Comparison of ENCODE assay signal across 11 cellular contexts in the genomic region with DNA sequence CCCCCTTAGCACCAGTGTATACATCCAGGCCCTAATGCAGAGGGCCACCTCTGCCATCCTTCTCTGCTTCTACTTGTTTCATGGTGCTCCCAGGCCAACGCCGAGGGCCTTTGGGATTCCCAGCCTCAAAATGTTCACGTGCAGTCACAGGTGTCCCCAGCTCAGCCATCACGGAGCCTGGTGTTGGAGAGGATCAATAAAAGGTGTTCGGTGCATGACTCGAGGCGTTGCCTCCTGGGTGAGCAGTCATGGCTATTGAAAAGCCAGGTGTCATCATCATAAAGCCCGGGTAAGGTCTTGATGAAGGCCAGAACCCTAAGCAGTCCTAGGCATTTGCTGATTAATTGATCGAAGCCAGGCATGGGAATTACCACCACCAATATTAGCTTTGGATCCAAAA.
A peak's percentile ranks its signal among the peaks of the same experiment; 100 is the strongest.
DNase-seq lines count a peak whose midpoint lies in the region; ATAC-seq and TF ChIP-seq lines count a peak whose summit lies in the region.
"Had no signal": no experiment of that assay in that cellular context is flagged by ENCODE, and none has a peak within 500 bp of the region (broad histone marks: within the 10 kb centered on the region; RNA-seq: fewer than 3 reads in every experiment).

No MANE protein-coding gene starts in this region.

- H3K9me2 ChIP-seq in Karpas-422 (replicated peaks; ENCODE audit: insufficient read depth, low read length) = no peaks in the 10 kb centered on the region

- H3K27ac ChIP-seq in BLaER1 treated with 17β-estradiol and CSF1 and Interleukin-3, amounts not matched to agents 10 nM and 100 nM = peak overlapping the region in 2 of 11 experiments; percentile 21 to 23; a peak in 2 of 22 replicates
- H3K27ac ChIP-seq in angular gyrus (ENCODE audit: low read depth, low read length) = peak overlapping the region; percentile 51
- peak overlapping the region; percentile 78 to 79 for H3K27ac ChIP-seq in left lung
- peak overlapping the region; percentile 81 to 85 (median 82) for H3K27ac ChIP-seq in gastrocnemius medialis
- H3K27ac ChIP-seq in Karpas-422 (ENCODE audit: low read length) = no peak overlapping the region
- no peak overlapping the region for H3K27ac ChIP-seq in SJCRH30

- H4K20me1 ChIP-seq in BLaER1 treated with 17β-estradiol and CSF1 and Interleukin-3, amounts not matched to agents 10 nM and 100 nM = no peaks in the 10 kb centered on the region
- no peaks in the 10 kb centered on the region for H4K20me1 ChIP-seq in Karpas-422 (ENCODE audit: insufficient read depth, low read depth, low read length)

- H3K4me3 ChIP-seq in BLaER1 treated with 17β-estradiol and CSF1 and Interleukin-3, amounts not matched to agents 10 nM and 100 nM = no peak overlapping the region
- no peak overlapping the region for H3K4me3 ChIP-seq in left lung
- no peak overlapping the region for H3K4me3 ChIP-seq in gastrocnemius medialis
- H3K4me3 ChIP-seq in Karpas-422 (ENCODE audit: low read length) = no peak overlapping the region
- no peak overlapping the region for H3K4me3 ChIP-seq in SJCRH30

- in situ Hi-C loops in gastrocnemius medialis (cut with MboI; ENCODE audit: low sequenced_read_pairs in 4 of 4) = no loop called here

- TF ChIP-seq CTCF in left lung (IDR thresholded peaks at IDR 0.05) (no peak), gastrocnemius medialis (IDR thresholded peaks at IDR 0.05 in 4 of 5, conservative IDR thresholded peaks at IDR 0.05 in 1 of 5) (no peak)

- ATAC-seq in left lung (no peak), gastrocnemius medialis (no peak), HG02973 (IDR thresholded peaks at IDR 0.05; ENCODE audit: unreplicated experiment) (no peak)

- no peaks in the 10 kb centered on the region for H3K9me3 ChIP-seq in BLaER1 treated with 17β-estradiol and CSF1 and Interleukin-3, amounts not matched to agents 10 nM and 100 nM (replicated peaks in 1 of 11)
- H3K9me3 ChIP-seq in left lung (no peaks in the 10 kb centered on the region), gastrocnemius medialis (no peaks in the 10 kb centered on the region), Karpas-422 (ENCODE audit: low read length) (no peaks in the 10 kb centered on the region), SJCRH30 (replicated peaks) (no peaks in the 10 kb centered on the region)

- H2AFZ ChIP-seq in Karpas-422 (ENCODE audit: low read length) = no peak overlapping the region

- H3K27me3 ChIP-seq in BLaER1 treated with 17β-estradiol and CSF1 and Interleukin-3, amounts not matched to agents 10 nM and 100 nM = peaks cover 0 to 7% (median 0%) of the 10 kb centered on the region in 11 experiments; a peak in 1 of 22 replicates
- H3K27me3 ChIP-seq in left lung = no peaks in the 10 kb centered on the region
- no peaks in the 10 kb centered on the region for H3K27me3 ChIP-seq in gastrocnemius medialis
- no peaks in the 10 kb centered on the region for H3K27me3 ChIP-seq in Karpas-422 (ENCODE audit: low read length)
- H3K27me3 ChIP-seq in SJCRH30 = no peaks in the 10 kb centered on the region

- peak overlapping the region; percentile 52 to 86 (median 68); a peak in 21 of 22 replicates for H3K4me2 ChIP-seq in BLaER1 treated with 17β-estradiol and CSF1 and Interleukin-3, amounts not matched to agents 10 nM and 100 nM
- no peak overlapping the region for H3K4me2 ChIP-seq in Karpas-422 (ENCODE audit: low read depth, low read length, poor library complexity, severe bottlenecking)

- H3K36me3 ChIP-seq in BLaER1 treated with 17β-estradiol and CSF1 and Interleukin-3, amounts not matched to agents 10 nM and 100 nM = no peaks in the 10 kb centered on the region
- H3K36me3 ChIP-seq in left lung = no peaks in the 10 kb centered on the region
- H3K36me3 ChIP-seq in gastrocnemius medialis = no peaks in the 10 kb centered on the region
- no peaks in the 10 kb centered on the region for H3K36me3 ChIP-seq in Karpas-422 (ENCODE audit: insufficient read depth, low read length)
- no peaks in the 10 kb centered on the region for H3K36me3 ChIP-seq in SJCRH30

- intact Hi-C loops in left lung (cut with DNase I) (loop anchor here (5.0 to 10.0 kb wide), 2 partner anchors 280 to 292 kb away; no protein-coding TSS in a partner anchor), gastrocnemius medialis (cut with DNase I; ENCODE audit: low total_unique reads) (loop anchor here (2.0 to 5.0 kb wide), 2 partner anchors 192 to 287 kb away; partner anchors contain the start of gene ARHGAP29)

- H3K79me2 ChIP-seq in Karpas-422 (ENCODE audit: low read length) = no peaks in the 10 kb centered on the region

- H3K9ac ChIP-seq in BLaER1 treated with 17β-estradiol and CSF1 and Interleukin-3, amounts not matched to agents 10 nM and 100 nM = peak overlapping the region in 2 of 11 experiments; percentile 13 to 38; a peak in 2 of 22 replicates
- H3K9ac ChIP-seq in Karpas-422 (ENCODE audit: low read length) = no peak overlapping the region

- peaks cover 10 to 36% (median 26%) of the 10 kb centered on the region in 10 experiments for H3K4me1 ChIP-seq in BLaER1 treated with 17β-estradiol and CSF1 and Interleukin-3, amounts not matched to agents 10 nM and 100 nM
- peaks cover 10 to 48% of the 10 kb centered on the region in 2 donors for H3K4me1 ChIP-seq in left lung
- peaks cover 16 to 29% of the 10 kb centered on the region in 2 donors for H3K4me1 ChIP-seq in gastrocnemius medialis
- no peaks in the 10 kb centered on the region for H3K4me1 ChIP-seq in Karpas-422 (ENCODE audit: low read length)
- peaks cover 9% of the 10 kb centered on the region; the same call in 1 of the 2 replicates for H3K4me1 ChIP-seq in SJCRH30

- TF ChIP-seq POLR2A in gastrocnemius medialis (IDR thresholded peaks at IDR 0.05) = no peak

- DNase-seq in left lung (no peak), gastrocnemius medialis (no peak), Karpas-422 (no peak), glomerular visceral epithelial cell (ENCODE audit: extremely low spot score) (no peak), SJCRH30 (no peak)
- DNase-seq: GOT3, naive B cell, retina had no signal

Comparison
In these comparisons a context has a peak if more than half of its experiments do, and no peak if none do; other contexts are left out.
1. H3K27ac ChIP-seq: peak in angular gyrus (single experiment), left lung (2 of 2) and gastrocnemius medialis (4 of 4); none in Karpas-422 (single experiment) and SJCRH30 (single experiment).